Comparison of ENCODE assay signal across 9 cellular contexts in the genomic region with DNA sequence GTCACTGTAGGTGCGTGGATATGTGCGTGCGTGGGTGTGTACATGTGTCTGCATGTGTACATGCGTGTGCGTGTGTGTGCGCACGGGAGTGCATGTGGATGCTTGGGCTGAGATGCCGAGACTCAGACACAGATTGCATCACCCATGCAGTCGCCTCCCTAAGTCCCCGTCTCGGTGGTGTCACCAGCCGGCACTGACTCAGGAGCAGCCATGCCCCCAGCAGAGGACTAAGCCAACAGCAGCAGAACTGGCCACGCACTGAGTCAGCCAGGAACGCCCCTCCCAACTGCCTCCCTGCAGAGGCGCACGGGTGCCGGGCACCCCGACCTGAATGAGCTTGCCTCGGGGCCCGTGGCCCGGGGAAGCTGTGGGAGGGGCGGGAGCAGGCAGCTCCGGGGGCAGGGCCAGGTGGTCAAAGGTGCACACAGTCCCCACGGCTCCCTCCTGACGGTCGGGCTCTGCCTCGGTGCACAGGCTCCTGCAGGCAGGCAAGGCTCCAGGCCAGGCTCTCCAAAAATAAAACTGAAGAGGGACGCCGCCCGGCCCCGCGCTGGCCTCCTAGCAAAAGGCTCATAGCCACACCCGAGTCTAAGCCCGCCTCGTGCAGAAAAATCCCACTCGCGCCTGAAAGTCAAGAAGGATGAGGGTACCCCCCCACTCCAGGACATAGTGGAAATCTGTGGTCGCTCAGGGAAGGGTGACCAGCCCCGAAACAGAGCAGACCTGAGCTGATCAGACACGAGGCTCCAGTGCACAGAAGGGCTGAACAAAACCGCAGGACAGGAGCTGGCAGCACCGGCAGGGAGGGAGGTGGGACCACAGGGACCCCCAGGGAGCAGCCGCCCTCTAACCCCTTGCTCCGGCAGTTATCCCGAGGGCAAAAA. TPM values are rescaled to one million over a fixed set of nuclear protein-coding genes. Genes with fewer than 3 reads are reported as not detected.
DNase-seq lines count a peak whose midpoint lies in the region; ATAC-seq and TF ChIP-seq lines count a peak whose summit lies in the region.
"Had no signal": no experiment of that assay in that cellular context is flagged by ENCODE, and none has a peak within 500 bp of the region (broad histone marks: within the 10 kb centered on the region; RNA-seq: fewer than 3 reads in every experiment).

No MANE protein-coding gene starts in this region.

- TF ChIP-seq CTCF in astrocyte of the cerebellum (IDR thresholded peaks at IDR 0.05; ENCODE audit: low read depth, low read length, missing control alignments) (no peak), kidney epithelial cell (IDR thresholded peaks at IDR 0.05; ENCODE audit: insufficient read depth, low read length, poor library complexity, severe bottlenecking) (no peak)

- H3K27me3 ChIP-seq in kidney epithelial cell (ENCODE audit: control insufficient read depth, insufficient read depth, low read length) (no peaks in the 10 kb centered on the region), aorta (ENCODE audit: control insufficient read depth in 1 of 2, insufficient read depth in 2 of 2, low read length in 1 of 2) (no peaks in the 10 kb centered on the region)

- intact Hi-C loops in aorta (cut with DNase I): no loop called here

- DNase-seq in NCI-H82 (lab: John Stamatoyannopoulos, UW): peak; percentile 11
- no peak for DNase-seq in NCI-H82 treated with DMSO at 0.1 percent for 48 hours (lab: John Stamatoyannopoulos, UW; ENCODE audit: unreplicated experiment)
- no peak for DNase-seq in astrocyte of the cerebellum (ENCODE audit: low read depth)
- DNase-seq in kidney epithelial cell (ENCODE audit: low read depth): peak; percentile 64
- peak; percentile 87 to 93 for DNase-seq in aorta
- no peak for DNase-seq in NCI-H187 (lab: John Stamatoyannopoulos, UW)
- DNase-seq in epidermal melanocyte (ENCODE audit: insufficient read length, low spot score): no peak
- DNase-seq: midbrain had no signal

- WGBS in aorta, 2 donors: 16 to 18% methylated on average over 45 of the region's 45 CpGs

- H3K27ac ChIP-seq in aorta (ENCODE audit: low read depth in 1 of 2, low read length in 2 of 2): peak overlapping the region in 1 of 2 donors; percentile 34

- peak overlapping the region; percentile 9 for H3K4me3 ChIP-seq in astrocyte of the cerebellum (ENCODE audit: low read depth, low read length)
- peak overlapping the region; percentile 2 for H3K4me3 ChIP-seq in kidney epithelial cell (ENCODE audit: low read depth, low read length)
- H3K4me3 ChIP-seq in aorta (ENCODE audit: low read length in 2 of 2): no peak overlapping the region

- H3K36me3 ChIP-seq in kidney epithelial cell (ENCODE audit: control insufficient read depth, insufficient read depth, low read length) (no peaks in the 10 kb centered on the region), aorta (ENCODE audit: control insufficient read depth in 1 of 2, insufficient read depth in 2 of 2, low read length in 1 of 2) (no peaks in the 10 kb centered on the region)

- peak; percentile 82 for ATAC-seq in aorta (ENCODE audit: low FRiP score)
- no peak for ATAC-seq in HG03097 (IDR thresholded peaks at IDR 0.05; ENCODE audit: low FRiP score, unreplicated experiment)

- in situ Hi-C loops in astrocyte of the cerebellum (cut with HindIII; ENCODE audit: low sequenced_read_pairs): no loop called here

- H3K4me1 ChIP-seq in aorta (ENCODE audit: control insufficient read depth in 1 of 2, insufficient read depth in 2 of 2, low read length in 2 of 2): no peaks in the 10 kb centered on the region

- no peaks in the 10 kb centered on the region for H3K9me3 ChIP-seq in aorta (ENCODE audit: control insufficient read depth, low read length)

RNA-seq across cellular contexts. Expression of gene GADD45B, which starts 49.2 kb away (rescaled TPM):
- 99.6 and 106 TPM in 2 replicates for total RNA-seq in kidney epithelial cell
- total RNA-seq in aorta: 100 to 1,000 TPM in 1 of 2 donors, 10 to 100 TPM in 1; 99.5 to 185 TPM
- polyA plus RNA-seq in aorta: 100 to 1,000 TPM; 127 to 262 TPM

Comparison
In these comparisons a context has a peak if more than half of its experiments do, and no peak if none do; other contexts are left out.
1. DNase-seq: peak in NCI-H82 (single experiment), kidney epithelial cell (single experiment) and aorta (2 of 2); none in NCI-H82 treated with DMSO at 0.1 percent for 48 hours (single experiment), astrocyte of the cerebellum (single experiment), NCI-H187 (0 of 2) and epidermal melanocyte (single experiment).
2. H3K4me3 ChIP-seq: peak in astrocyte of the cerebellum (single experiment) and kidney epithelial cell (single experiment); none in aorta (0 of 2).